ENCODE assay signal across 14 cellular contexts in genomic region chr15:93048759-93049161, GRCh38.
DNase-seq lines count a peak whose midpoint lies in the region; ATAC-seq and TF ChIP-seq lines count a peak whose summit lies in the region.
"Had no signal": no experiment of that assay in that cellular context is flagged by ENCODE, and none has a peak within 500 bp of the region (broad histone marks: within the 10 kb centered on the region; RNA-seq: fewer than 3 reads in every experiment).

No MANE protein-coding gene starts in this region.

- H3K9me3 Mint-ChIP-seq in stimulated activated effector memory CD8-positive, alpha-beta T cell treated with anti-CD3 and anti-CD28 coated beads, Interleukin-12 subunit alpha, Interleukin-12 subunit beta, amount 100 ng/mL, for 72 hours, result peaks cover 4% of the 10 kb centered on the region

- peak overlapping the region; percentile 44 for H3K27ac ChIP-seq in RWPE1
- H3K27ac ChIP-seq: right atrium auricular region had no signal

- peak; percentile 54 for DNase-seq in GM03348 (ENCODE audit: low spot score)
- peak; percentile 63 for DNase-seq in RWPE1 (ENCODE audit: low spot score)
- peak; percentile 55 for DNase-seq in globus pallidus (ENCODE audit: low spot score)
- no peak for DNase-seq in stimulated activated effector memory CD8-positive, alpha-beta T cell treated with anti-CD3 and anti-CD28 coated beads, Interleukin-12 subunit alpha, Interleukin-12 subunit beta, amount 100 ng/mL, for 72 hours (ENCODE audit: low spot score in 2 of 2)
- no peak for DNase-seq in 8988T
- no peak for DNase-seq in amniotic stem cell (lab: John Stamatoyannopoulos, UW)
- DNase-seq in HEK293T (ENCODE audit: extremely low spot score), result no peak
- no peak for DNase-seq in GM20000 (ENCODE audit: low spot score)
- DNase-seq: activated CD4-positive, alpha-beta T cell treated with anti-CD3 and anti-CD28 coated beads, Interleukin-2, amount 50 U/mL, for 1 hour; activated naive CD4-positive, alpha-beta T cell treated with anti-CD3 and anti-CD28 coated beads for 36 hours; Caco-2; T-helper 1 cell had no signal

- H3K4me1 Mint-ChIP-seq in stimulated activated effector memory CD8-positive, alpha-beta T cell treated with anti-CD3 and anti-CD28 coated beads, Interleukin-12 subunit alpha, Interleukin-12 subunit beta, amount 100 ng/mL, for 72 hours, result peaks cover 46% of the 10 kb centered on the region

- TF ChIP-seq CTCF in RWPE1 (conservative IDR thresholded peaks at IDR 0.05; ENCODE audit: low read depth), result no peak
- TF ChIP-seq CTCF in GM20000 (IDR thresholded peaks at IDR 0.05; ENCODE audit: extremely low read depth, missing control alignments), result no peak

- H3K36me3 Mint-ChIP-seq in stimulated activated effector memory CD8-positive, alpha-beta T cell treated with anti-CD3 and anti-CD28 coated beads, Interleukin-12 subunit alpha, Interleukin-12 subunit beta, amount 100 ng/mL, for 72 hours, result no peaks in the 10 kb centered on the region

- no peak overlapping the region for H3K4me3 Mint-ChIP-seq in stimulated activated effector memory CD8-positive, alpha-beta T cell treated with anti-CD3 and anti-CD28 coated beads, Interleukin-12 subunit alpha, Interleukin-12 subunit beta, amount 100 ng/mL, for 72 hours
- H3K4me3 Mint-ChIP-seq: activated naive CD4-positive, alpha-beta T cell treated with anti-CD3 and anti-CD28 coated beads for 36 hours had no signal

- POLR2A ChIA-PET in RWPE1 (lab: Yijun Ruan, JAX; ENCODE audit: low non-redundant PET), result interaction anchor here (0.5 to 0.7 kb wide), 2 partner anchors 8 to 12 kb away, joined by 3 to 7 read pairs; no protein-coding TSS in a partner anchor
- POLR2A ChIA-PET in HEK293T (lab: Yijun Ruan, JAX), result no interaction called here

- peak overlapping the region; percentile 66 for H3K27ac Mint-ChIP-seq in stimulated activated effector memory CD8-positive, alpha-beta T cell treated with anti-CD3 and anti-CD28 coated beads, Interleukin-12 subunit alpha, Interleukin-12 subunit beta, amount 100 ng/mL, for 72 hours
- H3K27ac Mint-ChIP-seq: activated naive CD4-positive, alpha-beta T cell treated with anti-CD3 and anti-CD28 coated beads for 36 hours had no signal

- no peak for ATAC-seq in stimulated activated effector memory CD8-positive, alpha-beta T cell treated with anti-CD3 and anti-CD28 coated beads, Interleukin-12 subunit alpha, Interleukin-12 subunit beta, amount 100 ng/mL, for 72 hours
- ATAC-seq: HCT116 had no signal

- CTCF ChIA-PET in RWPE1 (lab: Yijun Ruan, JAX) (interaction anchor here (1.5 kb wide), 1 partner anchor 1071 kb away, joined by 4 read pairs; no protein-coding TSS in a partner anchor), HEK293T (lab: Yijun Ruan, JAX) (no interaction called here)

TF ChIP-seq in HEK293T, 16 proteins besides CTCF, POLR2A, EP300 and RAD21:
- TF ChIP-seq SUZ12 (IDR thresholded peaks at IDR 0.05) (no peak), BHLHE40 (IDR thresholded peaks at IDR 0.05; ENCODE audit: borderline replicate concordance) (no peak), NFRKB (IDR thresholded peaks at IDR 0.05) (no peak), ARNT (IDR thresholded peaks at IDR 0.05) (no peak), FOXK2 (IDR thresholded peaks at IDR 0.05) (no peak)
TF ChIP-seq in HEK293T: peak in this region for 0.

Comparison
In these comparisons a context has a peak if more than half of its experiments do, and no peak if none do; other contexts are left out.
1. DNase-seq: peak in GM03348 (single experiment), RWPE1 (single experiment) and globus pallidus (single experiment); none in stimulated activated effector memory CD8-positive, alpha-beta T cell treated with anti-CD3 and anti-CD28 coated beads, Interleukin-12 subunit alpha, Interleukin-12 subunit beta, amount 100 ng/mL, for 72 hours (0 of 2), 8988T (single experiment), amniotic stem cell (single experiment), HEK293T (single experiment) and GM20000 (single experiment).